8 cellular contexts compared by ENCODE assay signal in the genomic region with DNA sequence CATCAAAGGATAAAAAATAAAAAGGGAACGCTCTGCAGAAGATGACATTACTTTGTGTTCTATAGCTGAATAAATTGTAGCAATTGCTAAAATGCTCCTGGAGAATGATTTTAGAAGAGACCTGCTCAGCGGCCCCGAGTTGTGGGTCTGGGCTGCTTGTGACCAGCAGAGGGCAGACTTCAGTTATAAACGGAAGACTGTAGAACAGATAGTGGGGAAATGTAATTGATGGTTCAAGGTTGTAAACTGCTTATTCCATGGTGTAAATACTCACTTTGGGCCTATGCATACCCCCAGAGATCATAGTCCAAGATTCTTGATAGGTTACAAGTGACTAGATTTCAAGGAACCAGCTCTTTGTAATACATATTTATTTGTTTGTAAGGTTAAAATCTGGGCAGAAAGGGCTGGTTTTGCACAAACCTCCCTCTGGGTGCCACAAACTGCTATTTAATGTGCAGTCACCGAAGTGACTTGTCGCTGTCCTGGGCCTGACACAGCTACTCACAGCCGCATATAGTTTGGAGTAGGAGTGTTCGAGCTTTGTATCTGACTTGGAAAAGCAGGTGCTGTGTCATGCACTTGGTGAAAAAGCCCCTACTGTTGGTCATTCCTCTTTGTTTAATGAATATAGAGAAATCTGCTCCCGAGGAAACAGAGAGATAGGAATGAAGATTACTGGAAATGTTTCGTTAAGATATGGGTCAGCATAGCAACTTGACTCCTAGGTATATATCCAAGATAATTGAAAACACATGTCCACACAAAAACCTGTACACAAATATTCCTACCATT. TPM values are rescaled to one million over a fixed set of nuclear protein-coding genes. Genes with fewer than 3 reads are reported as not detected.
A peak's percentile ranks its signal among the peaks of the same experiment; 100 is the strongest.
DNase-seq lines count a peak whose midpoint lies in the region; ATAC-seq and TF ChIP-seq lines count a peak whose summit lies in the region.

No MANE protein-coding gene starts in this region.

- no peak overlapping the region for H4K8ac ChIP-seq in IMR-90 (ENCODE audit: low read depth in 2 of 2, low read length in 2 of 2)

- H3K9me3 Mint-ChIP-seq in neural crest cell = no peaks in the 10 kb centered on the region

- peaks cover 6% of the 10 kb centered on the region for H3K4me1 ChIP-seq in IMR-90 (ENCODE audit: control insufficient read depth, insufficient read depth, low read length)

- no peak overlapping the region; the same call in 2 of the 3 replicates for H2BK15ac ChIP-seq in IMR-90 (ENCODE audit: low read depth, low read length)

- 27% methylated on average over 3 of the region's 10 CpGs; no CpG with 5 or more reads in 1 of the 2 experiments for WGBS in IMR-90 (ENCODE audit: extremely low coverage in 2 of 2, insufficient read length in 1 of 2), 2 experiments

- H3K14ac ChIP-seq in IMR-90 (replicated peaks; ENCODE audit: low read depth, low read length) = no peak overlapping the region; the same call in 1 of the 2 replicates

- H3K18ac ChIP-seq in IMR-90 (ENCODE audit: low read depth, low read length) = no peak overlapping the region

- peaks cover 47% of the 10 kb centered on the region for H3K4me1 Mint-ChIP-seq in neural crest cell

- POLR2A ChIA-PET in IMR-90 (lab: Charles Lee; ENCODE audit: unreplicated experiment) = no interaction called here

- H3K27ac Mint-ChIP-seq in neural crest cell (ENCODE audit: unreplicated experiment) = no peak overlapping the region

- TF ChIP-seq CTCF in IMR-90 (conservative IDR thresholded peaks at IDR 0.05; ENCODE audit: low read depth, low read length) = peak; percentile 87
- TF ChIP-seq CTCF in neural crest cell (conservative IDR thresholded peaks at IDR 0.05) = peak; percentile 93

- TF ChIP-seq POLR2A in IMR-90 (IDR thresholded peaks at IDR 0.05; ENCODE audit: low read depth, low read length) = no peak

- H3K9ac ChIP-seq in IMR-90 (ENCODE audit: low read depth, low read length) = no peak overlapping the region

- H4K5ac ChIP-seq in IMR-90 (ENCODE audit: low read depth, low read length) = no peak overlapping the region

- H2BK120ac ChIP-seq in IMR-90 (ENCODE audit: low read depth, low read length) = no peak overlapping the region

- H3K9me3 ChIP-seq in IMR-90 (ENCODE audit: control insufficient read depth, insufficient read depth, low read length) = no peaks in the 10 kb centered on the region

- peak overlapping the region; percentile 81 for H3K4me3 Mint-ChIP-seq in neural crest cell

- intact Hi-C loops in IMR-90 (cut with micrococcal nuclease) = loop anchor here (1.0 to 10.0 kb wide), 6 partner anchors 127 to 967 kb away; a partner anchor contains a TSS

- CTCF ChIA-PET in IMR-90 (lab: Yijun Ruan, JAX) = interaction anchor here (0.8 to 2.0 kb wide), 8 partner anchors 10 to 233 kb away, joined by 3 to 20 read pairs (median 4); no protein-coding TSS in a partner anchor

- no peaks in the 10 kb centered on the region for H4K20me1 ChIP-seq in IMR-90 (ENCODE audit: insufficient read depth, low read length)

- dilution Hi-C loops in IMR-90 (cut with HindIII; ENCODE audit: low sequenced_read_pairs, unreplicated experiment) = no loop called here

- peak overlapping the region; percentile 9; the same call in 1 of the 2 replicates for H3K4me2 ChIP-seq in IMR-90 (ENCODE audit: low read depth, low read length)

- no peak overlapping the region for H3K23ac ChIP-seq in IMR-90 (ENCODE audit: low read depth, low read length)

- DNase-seq in COLO829 (ENCODE audit: low spot score) = peak; percentile 60
- DNase-seq in IMR-90 = peak; percentile 73
- peak; percentile 1 for DNase-seq in OCI-M2 (lab: John Stamatoyannopoulos, UW; ENCODE audit: unreplicated experiment)
- DNase-seq in activated T-cell treated with anti-CD3 and anti-CD28 coated beads for 48 hours (ENCODE audit: low read depth) = peak; percentile 48
- peak; percentile 55 for DNase-seq in fibroblast of gingiva (ENCODE audit: low read depth)
- DNase-seq in neural crest cell (ENCODE audit: low read depth, low spot score) = peak; percentile 75
- peak; percentile 93 for DNase-seq in superior temporal gyrus (ENCODE audit: extremely low spot score)

- no peaks in the 10 kb centered on the region for H3K36me3 ChIP-seq in IMR-90 (ENCODE audit: control insufficient read depth, insufficient read depth, low read length)

- H3K79me1 ChIP-seq in IMR-90 (ENCODE audit: low read depth in 1 of 2, low read length in 2 of 2) = no peaks in the 10 kb centered on the region; a peak in 1 of 4 replicates

- H2BK5ac ChIP-seq in IMR-90 (ENCODE audit: low read depth, low read length, poor library complexity, severe bottlenecking) = no peak overlapping the region

- no peak overlapping the region for H3K27ac ChIP-seq in IMR-90 (ENCODE audit: insufficient read depth, low read length)

- no peaks in the 10 kb centered on the region for H3K27me3 Mint-ChIP-seq in neural crest cell (ENCODE audit: low read depth)

- no peak overlapping the region for H2AK9ac ChIP-seq in IMR-90 (replicated peaks; ENCODE audit: low read depth, low read length, poor library complexity)

- H3K4ac ChIP-seq in IMR-90 (ENCODE audit: low read depth, low read length) = no peak overlapping the region

- H4K91ac ChIP-seq in IMR-90 (ENCODE audit: insufficient read depth, low read depth, low read length) = no peak overlapping the region

- BruUV-seq in IMR-90 (replicated peaks; lab: Mats Ljungman, UMichigan) = no TSS peak

- no peak overlapping the region for H3K4me3 ChIP-seq in IMR-90 (ENCODE audit: insufficient read depth, low read depth, low read length)

- peak; percentile 86 for TF ChIP-seq RAD21 in IMR-90 (IDR thresholded peaks at IDR 0.05; ENCODE audit: low read length)

- H2AFZ ChIP-seq in IMR-90 (replicated peaks; ENCODE audit: low read length, poor library complexity) = peak overlapping the region; percentile 55

- H2BK20ac ChIP-seq in IMR-90 (ENCODE audit: low read depth, low read length) = no peak overlapping the region

- ATAC-seq in GM19468 (IDR thresholded peaks at IDR 0.05; ENCODE audit: extremely low read depth, unreplicated experiment) (peak; percentile 59), IMR-90 (ENCODE audit: low read depth) (peak; percentile 59)

- in situ Hi-C loops in IMR-90 (cut with MboI; ENCODE audit: low sequenced_read_pairs) = loop anchor here (5.0 to 25.0 kb wide), 2 partner anchors 231 to 926 kb away; no protein-coding TSS in a partner anchor

- no peaks in the 10 kb centered on the region for H3K27me3 ChIP-seq in IMR-90 (ENCODE audit: control insufficient read depth, insufficient read depth, low read length)

- peaks cover 6% of the 10 kb centered on the region; the same call in 1 of the 2 replicates for H3K9me1 ChIP-seq in IMR-90 (ENCODE audit: insufficient read depth, low read length)

- H3K56ac ChIP-seq in IMR-90 (ENCODE audit: extremely low read depth, insufficient read depth, low read length) = no peak overlapping the region

- H2AK5ac ChIP-seq in IMR-90 (ENCODE audit: low read depth, low read length) = 0 out of 2 replicates have a peak overlapping the region, but pooled peaks have one; percentile 44

- no peaks in the 10 kb centered on the region for H3K36me3 Mint-ChIP-seq in neural crest cell (ENCODE audit: low read depth)

TF ChIP-seq in IMR-90, 13 proteins besides CTCF, POLR2A, EP300 and RAD21:
- TF ChIP-seq RFX5 (IDR thresholded peaks at IDR 0.05; ENCODE audit: low read depth, low read length) = no peak
- TF ChIP-seq SMC3 (IDR thresholded peaks at IDR 0.05; ENCODE audit: low read depth, low read length) = peak; percentile 90
- no peak for TF ChIP-seq RCOR1 (IDR thresholded peaks at IDR 0.05; ENCODE audit: insufficient replicate concordance, low read length)

RNA-seq across cellular contexts. Expression of a gene that starts 34.7 kb away (rescaled TPM):
- total RNA-seq in IMR-90 (2012; rRNA removed) = 53.9 and 62.8 TPM in 2 replicates
- 278 and 310 TPM in 2 replicates for polyA plus RNA-seq in IMR-90 (2012; rRNA removed)
- 48.8 and 115 TPM in 2 replicates for polyA plus RNA-seq in IMR-90 (2012; cell fraction: cytosol; rRNA removed)
- 31.2 and 86.3 TPM in 2 replicates for polyA plus RNA-seq in IMR-90 (2012; cell fraction: nucleus; rRNA removed; ENCODE audit: low replicate concordance)
- 116 and 117 TPM in 2 replicates for total RNA-seq in neural crest cell

Comparison
In these comparisons a context has a peak if more than half of its experiments do, and no peak if none do; other contexts are left out.
1. DNase-seq: peak in every context shown above with its lines; median percentile 93 in superior temporal gyrus; 75 in neural crest cell; 73 in IMR-90; 60 in COLO829; 55 in fibroblast of gingiva; 48 in activated T-cell treated with anti-CD3 and anti-CD28 coated beads for 48 hours; 1 in OCI-M2.